Comparison of ENCODE assay signal across 20 cellular contexts in genomic region chr3:140391041-140391440, GRCh38.
DNase-seq lines count a peak whose midpoint lies in the region; ATAC-seq and TF ChIP-seq lines count a peak whose summit lies in the region.
"Had no signal": no experiment of that assay in that cellular context is flagged by ENCODE, and none has a peak within 500 bp of the region (broad histone marks: within the 10 kb centered on the region; RNA-seq: fewer than 3 reads in every experiment).

No MANE protein-coding gene starts in this region.

- TF ChIP-seq CTCF in mesothelial cell of epicardium (IDR thresholded peaks at IDR 0.05; ENCODE audit: unreplicated experiment) = no peak

- WGBS in mesendoderm (ENCODE audit: extremely low coverage, insufficient coverage, low lambda C conversion rate) = no CpG with 5 or more reads among the region's 6 CpGs

- H4K8ac ChIP-seq in mesendoderm (ENCODE audit: low read depth, low read length) = no peak overlapping the region

- H3K9ac ChIP-seq in HUES48 (ENCODE audit: low read depth, low read length) (no peak overlapping the region), mesendoderm (ENCODE audit: low read length) (no peak overlapping the region)

- H3K4me2 ChIP-seq in mesendoderm (ENCODE audit: low read length) = no peak overlapping the region

- no peak overlapping the region for H3K23ac ChIP-seq in mesendoderm (ENCODE audit: low read length)

- H3K36me3 Mint-ChIP-seq in activated T-helper 2 cell treated with anti-CD3 and anti-CD28 coated beads, Interferon-gamma antibody, Interleukin-2, Interleukin-4, amounts not matched to agents 10 μg/mL and 5 μg/mL and 100 μg/mL, durations not matched to agents 14 hours and 24 hours and 36 hours (ENCODE audit: low read depth) = no peaks in the 10 kb centered on the region
- peaks cover 2% of the 10 kb centered on the region for H3K36me3 Mint-ChIP-seq in mesothelial cell of epicardium
- H3K36me3 Mint-ChIP-seq: activated naive CD4-positive, alpha-beta T cell treated with anti-CD3 and anti-CD28 coated beads, Interleukin-2, amount 10 ng/mL, durations not matched to agents 7 days and 5 days; naive B cell; stimulated activated memory B cell treated with anti-CD40 and anti-IgM and Interleukin-4, amounts not matched to agents 10 μg/mL and 1 μg/mL and 100 μg/mL, for 72 hours had no signal

- H3K4me1 ChIP-seq in HUES48 (ENCODE audit: control insufficient read depth, insufficient read depth, low read length) (peaks cover 4% of the 10 kb centered on the region; the same call in 1 of the 2 replicates), SJCRH30 (peaks cover 13% of the 10 kb centered on the region), mesendoderm (ENCODE audit: control insufficient read depth, low read depth, low read length) (no peaks in the 10 kb centered on the region)
- H3K4me1 ChIP-seq: ascending aorta had no signal

- H3K18ac ChIP-seq in mesendoderm (ENCODE audit: low read length) = no peak overlapping the region

- no peak overlapping the region for H2AK5ac ChIP-seq in mesendoderm (ENCODE audit: low read length)

- H3K36me3 ChIP-seq in HUES48 (ENCODE audit: control insufficient read depth, insufficient read depth, low read length) (no peaks in the 10 kb centered on the region), SJCRH30 (no peaks in the 10 kb centered on the region), mesendoderm (ENCODE audit: control insufficient read depth, insufficient read depth, low read length) (no peaks in the 10 kb centered on the region)
- H3K36me3 ChIP-seq: ascending aorta had no signal

- ATAC-seq in GM21825 (IDR thresholded peaks at IDR 0.05; ENCODE audit: unreplicated experiment) = no peak
- ATAC-seq: activated T-cell treated with anti-CD3 and anti-CD28 coated beads, Interleukin-2, amount 50 U/mL, for 4 hours; stimulated activated memory B cell treated with anti-CD40 and anti-IgM and Interleukin-4, amounts not matched to agents 10 μg/mL and 1 μg/mL and 100 μg/mL, for 72 hours had no signal

- H3K27ac Mint-ChIP-seq in activated T-helper 2 cell treated with anti-CD3 and anti-CD28 coated beads, Interferon-gamma antibody, Interleukin-2, Interleukin-4, amounts not matched to agents 10 μg/mL and 5 μg/mL and 100 μg/mL, durations not matched to agents 14 hours and 24 hours and 36 hours = no peak overlapping the region
- no peak overlapping the region for H3K27ac Mint-ChIP-seq in mesothelial cell of epicardium
- H3K27ac Mint-ChIP-seq: activated naive CD4-positive, alpha-beta T cell treated with anti-CD3 and anti-CD28 coated beads, Interleukin-2, amount 10 ng/mL, durations not matched to agents 7 days and 5 days; HFFc6; naive B cell; stimulated activated memory B cell treated with anti-CD40 and anti-IgM and Interleukin-4, amounts not matched to agents 10 μg/mL and 1 μg/mL and 100 μg/mL, for 72 hours had no signal

- H2BK5ac ChIP-seq in mesendoderm (ENCODE audit: low read length) = no peak overlapping the region

- H3K9me3 Mint-ChIP-seq in activated T-helper 2 cell treated with anti-CD3 and anti-CD28 coated beads, Interferon-gamma antibody, Interleukin-2, Interleukin-4, amounts not matched to agents 10 μg/mL and 5 μg/mL and 100 μg/mL, durations not matched to agents 14 hours and 24 hours and 36 hours = no peaks in the 10 kb centered on the region
- peaks cover 15% of the 10 kb centered on the region for H3K9me3 Mint-ChIP-seq in mesothelial cell of epicardium
- H3K9me3 Mint-ChIP-seq: activated naive CD4-positive, alpha-beta T cell treated with anti-CD3 and anti-CD28 coated beads, Interleukin-2, amount 10 ng/mL, durations not matched to agents 7 days and 5 days; activated T-cell treated with anti-CD3 and anti-CD28 coated beads, Interleukin-2, amount 50 U/mL, for 4 hours; stimulated activated memory B cell treated with anti-CD40 and anti-IgM and Interleukin-4, amounts not matched to agents 10 μg/mL and 1 μg/mL and 100 μg/mL, for 72 hours had no signal

- H3K4me3 Mint-ChIP-seq in activated T-helper 2 cell treated with anti-CD3 and anti-CD28 coated beads, Interferon-gamma antibody, Interleukin-2, Interleukin-4, amounts not matched to agents 10 μg/mL and 5 μg/mL and 100 μg/mL, durations not matched to agents 14 hours and 24 hours and 36 hours (ENCODE audit: low read depth) = no peak overlapping the region
- H3K4me3 Mint-ChIP-seq in mesothelial cell of epicardium = no peak overlapping the region
- H3K4me3 Mint-ChIP-seq: activated naive CD4-positive, alpha-beta T cell treated with anti-CD3 and anti-CD28 coated beads, Interleukin-2, amount 10 ng/mL, durations not matched to agents 7 days and 5 days; activated T-cell treated with anti-CD3 and anti-CD28 coated beads, Interleukin-2, amount 50 U/mL, for 4 hours; HFFc6; naive B cell; stimulated activated memory B cell treated with anti-CD40 and anti-IgM and Interleukin-4, amounts not matched to agents 10 μg/mL and 1 μg/mL and 100 μg/mL, for 72 hours had no signal

- H3K79me1 ChIP-seq in mesendoderm (ENCODE audit: low read length) = no peaks in the 10 kb centered on the region

- peak; percentile 17 for DNase-seq in COLO829 (ENCODE audit: low spot score)
- peak; percentile 41 to 65 for DNase-seq in SJCRH30
- peak; percentile 23 for DNase-seq in mesendoderm
- no peak for DNase-seq in activated T-helper 2 cell treated with anti-CD3 and anti-CD28 coated beads, Interferon-gamma antibody, Interleukin-2, Interleukin-4, amounts not matched to agents 10 μg/mL and 5 μg/mL and 100 μg/mL, durations not matched to agents 14 hours and 24 hours and 36 hours (ENCODE audit: low spot score)
- no peak for DNase-seq in activated T-cell treated with anti-CD3 and anti-CD28 coated beads, Interleukin-2, amount 50 U/mL, for 48 hours
- DNase-seq in mesothelial cell of epicardium (ENCODE audit: low spot score in 2 of 2, unreplicated experiment in 2 of 2) = no peak
- DNase-seq: activated CD4-positive, CD25-positive, alpha-beta regulatory T cell treated with anti-CD3 and anti-CD28 coated beads, Interleukin-2, amount 50 U/mL, for 72 hours; activated naive CD4-positive, alpha-beta T cell treated with anti-CD3 and anti-CD28 coated beads, Interleukin-2, amount 10 ng/mL, durations not matched to agents 7 days and 5 days; activated T-cell treated with anti-CD3 and anti-CD28 coated beads, Interleukin-2, amount 50 U/mL, for 4 hours; HFFc6; hippocampal formation; naive B cell; NCI-H1092 treated with DMSO at 0.1 percent for 48 hours; posterior cingulate gyrus; SW 1271 had no signal

- no peak overlapping the region for H4K5ac ChIP-seq in mesendoderm (ENCODE audit: low read length)

- no peaks in the 10 kb centered on the region for H3K27me3 Mint-ChIP-seq in activated T-helper 2 cell treated with anti-CD3 and anti-CD28 coated beads, Interferon-gamma antibody, Interleukin-2, Interleukin-4, amounts not matched to agents 10 μg/mL and 5 μg/mL and 100 μg/mL, durations not matched to agents 14 hours and 24 hours and 36 hours (ENCODE audit: low read depth)
- no peaks in the 10 kb centered on the region for H3K27me3 Mint-ChIP-seq in mesothelial cell of epicardium (ENCODE audit: low read depth)
- H3K27me3 Mint-ChIP-seq: activated naive CD4-positive, alpha-beta T cell treated with anti-CD3 and anti-CD28 coated beads, Interleukin-2, amount 10 ng/mL, durations not matched to agents 7 days and 5 days; stimulated activated memory B cell treated with anti-CD40 and anti-IgM and Interleukin-4, amounts not matched to agents 10 μg/mL and 1 μg/mL and 100 μg/mL, for 72 hours had no signal

- H3K27ac ChIP-seq in HUES48 (ENCODE audit: low read depth, low read length) (peak overlapping the region; percentile 23), SJCRH30 (no peak overlapping the region), mesendoderm (ENCODE audit: low read depth, low read length) (no peak overlapping the region)
- H3K27ac ChIP-seq: ascending aorta, C4-2B had no signal

- no peaks in the 10 kb centered on the region for H3K9me3 ChIP-seq in HUES48 (ENCODE audit: control insufficient read depth, insufficient read depth, low read length)
- no peaks in the 10 kb centered on the region for H3K9me3 ChIP-seq in SJCRH30 (replicated peaks)
- H3K9me3 ChIP-seq: ascending aorta had no signal

- H2BK15ac ChIP-seq in mesendoderm (replicated peaks; ENCODE audit: low read depth) = no peak overlapping the region

- H3K27me3 ChIP-seq in HUES48 (ENCODE audit: control insufficient read depth, insufficient read depth, low read length) (no peaks in the 10 kb centered on the region), SJCRH30 (no peaks in the 10 kb centered on the region), mesendoderm (ENCODE audit: insufficient read depth, low read length, poor library complexity) (no peaks in the 10 kb centered on the region)
- H3K27me3 ChIP-seq: ascending aorta had no signal

- intact Hi-C loops in activated T-helper 2 cell treated with anti-CD3 and anti-CD28 coated beads, Interferon-gamma antibody, Interleukin-2, Interleukin-4, amounts not matched to agents 10 μg/mL and 5 μg/mL and 100 μg/mL, durations not matched to agents 14 hours and 24 hours and 36 hours (cut with micrococcal nuclease) = no loop called here

- no peaks in the 10 kb centered on the region for H3K4me1 Mint-ChIP-seq in activated T-helper 2 cell treated with anti-CD3 and anti-CD28 coated beads, Interferon-gamma antibody, Interleukin-2, Interleukin-4, amounts not matched to agents 10 μg/mL and 5 μg/mL and 100 μg/mL, durations not matched to agents 14 hours and 24 hours and 36 hours (ENCODE audit: low read depth)
- peaks cover 14% of the 10 kb centered on the region for H3K4me1 Mint-ChIP-seq in mesothelial cell of epicardium
- H3K4me1 Mint-ChIP-seq: activated naive CD4-positive, alpha-beta T cell treated with anti-CD3 and anti-CD28 coated beads, Interleukin-2, amount 10 ng/mL, durations not matched to agents 7 days and 5 days; naive B cell; stimulated activated memory B cell treated with anti-CD40 and anti-IgM and Interleukin-4, amounts not matched to agents 10 μg/mL and 1 μg/mL and 100 μg/mL, for 72 hours had no signal

- H3K4me3 ChIP-seq in HUES48 (ENCODE audit: low read depth, low read length) (no peak overlapping the region), SJCRH30 (no peak overlapping the region), mesendoderm (ENCODE audit: low read length) (no peak overlapping the region)
- H3K4me3 ChIP-seq: ascending aorta had no signal

- H3K56ac ChIP-seq in mesendoderm (ENCODE audit: low read length) = no peak overlapping the region

- no peaks in the 10 kb centered on the region for H3K79me2 ChIP-seq in mesendoderm (ENCODE audit: control insufficient read depth, insufficient read depth, low read length)

- no peak overlapping the region for H3K4ac ChIP-seq in mesendoderm (ENCODE audit: low read depth, low read length)

- H2BK120ac ChIP-seq in mesendoderm (ENCODE audit: low read depth, low read length) = no peak overlapping the region

Comparison
In these comparisons a context has a peak if more than half of its experiments do, and no peak if none do; other contexts are left out.
1. DNase-seq: peak in COLO829 (single experiment), SJCRH30 (2 of 2) and mesendoderm (single experiment); none in activated T-helper 2 cell treated with anti-CD3 and anti-CD28 coated beads, Interferon-gamma antibody, Interleukin-2, Interleukin-4, amounts not matched to agents 10 μg/mL and 5 μg/mL and 100 μg/mL, durations not matched to agents 14 hours and 24 hours and 36 hours (single experiment), activated T-cell treated with anti-CD3 and anti-CD28 coated beads, Interleukin-2, amount 50 U/mL, for 48 hours (0 of 2) and mesothelial cell of epicardium (0 of 2).